Comparison of ENCODE assay signal across 11 cellular contexts in genomic region chr5:168878121-168878520, GRCh38.
"Had no signal": no experiment of that assay in that cellular context is flagged by ENCODE, and none has a peak within 500 bp of the region (broad histone marks: within the 10 kb centered on the region; RNA-seq: fewer than 3 reads in every experiment).

No MANE protein-coding gene starts in this region.

- H3K4me1 ChIP-seq: prostate gland, transverse colon had no signal

- ATAC-seq: activated CD4-positive, CD25-positive, alpha-beta regulatory T cell treated with anti-CD3 and anti-CD28 coated beads, Interleukin-2, amount 50 U/mL, for 24 hours; stimulated activated memory B cell treated with anti-CD40 and anti-IgM and Interleukin-4, amounts not matched to agents 10 μg/mL and 1 μg/mL and 100 μg/mL, for 72 hours had no signal

- H3K9me3 ChIP-seq: prostate gland, right lobe of liver, transverse colon had no signal

- DNase-seq: activated T-cell treated with anti-CD3 and anti-CD28 coated beads, Interleukin-2, amount 50 U/mL, for 1 hour; cortex of kidney; hippocampal formation; mesendoderm; stimulated activated CD4-positive, alpha-beta T cell treated with anti-CD3 and anti-CD28 coated beads, Interleukin-1b, Interleukin-23, amount 100 ng/mL, for 48 hours; T-helper 2 cell; transverse colon had no signal

- H3K4me3 ChIP-seq: prostate gland, right lobe of liver, transverse colon had no signal

- H3K36me3 ChIP-seq: prostate gland, right lobe of liver, transverse colon had no signal

- H3K27ac ChIP-seq: prostate gland, transverse colon had no signal
